15 cellular contexts compared by ENCODE assay signal in genomic region chr16:82181456-82182185, GRCh38. TPM values are rescaled to one million over a fixed set of nuclear protein-coding genes. Genes with fewer than 3 reads are reported as not detected.
DNase-seq lines count a peak whose midpoint lies in the region; ATAC-seq and TF ChIP-seq lines count a peak whose summit lies in the region.
"Had no signal": no experiment of that assay in that cellular context is flagged by ENCODE, and none has a peak within 500 bp of the region (broad histone marks: within the 10 kb centered on the region; RNA-seq: fewer than 3 reads in every experiment).

No MANE protein-coding gene starts in this region.

- no peak for ATAC-seq in activated T-cell treated with anti-CD3 and anti-CD28 coated beads, Interleukin-2, amount 50 U/mL, for 72 hours (replicated peaks in 1 of 2)
- ATAC-seq in stimulated activated memory B cell treated with anti-CD40 and anti-IgM and Interleukin-4, amounts not matched to agents 10 μg/mL and 1 μg/mL and 100 μg/mL, for 72 hours = no peak
- ATAC-seq: activated CD8-positive, alpha-beta memory T cell treated with anti-CD3 and anti-CD28 coated beads, Interleukin-2, amount 10 ng/mL, durations not matched to agents 7 days and 5 days; activated naive CD8-positive, alpha-beta T cell treated with anti-CD3 and anti-CD28 coated beads, Interleukin-2, amount 50 U/mL, for 24 hours had no signal

- no peak for TF ChIP-seq CTCF in GM10248 (IDR thresholded peaks at IDR 0.05; ENCODE audit: control extremely low read depth, extremely low read depth, low read depth, missing control alignments)

- no peak overlapping the region for H3K4me3 Mint-ChIP-seq in activated T-cell treated with anti-CD3 and anti-CD28 coated beads, Interleukin-2, amount 50 U/mL, for 72 hours
- no peak overlapping the region for H3K4me3 Mint-ChIP-seq in activated T-cell treated with anti-CD3 and anti-CD28 coated beads, Interleukin-2, amount 50 U/mL, for 24 hours
- no peak overlapping the region for H3K4me3 Mint-ChIP-seq in immature natural killer cell
- no peak overlapping the region for H3K4me3 Mint-ChIP-seq in stimulated activated memory B cell treated with anti-CD40 and anti-IgM and Interleukin-4, amounts not matched to agents 10 μg/mL and 1 μg/mL and 100 μg/mL, for 72 hours
- H3K4me3 Mint-ChIP-seq: activated CD8-positive, alpha-beta memory T cell treated with anti-CD3 and anti-CD28 coated beads, Interleukin-2, amount 10 ng/mL, durations not matched to agents 7 days and 5 days; activated naive CD8-positive, alpha-beta T cell treated with anti-CD3 and anti-CD28 coated beads, Interleukin-2, amount 50 U/mL, for 24 hours had no signal

- H3K36me3 Mint-ChIP-seq in activated T-cell treated with anti-CD3 and anti-CD28 coated beads, Interleukin-2, amount 50 U/mL, for 72 hours (ENCODE audit: insufficient read depth in 2 of 2) = no peaks in the 10 kb centered on the region
- H3K36me3 Mint-ChIP-seq in activated T-cell treated with anti-CD3 and anti-CD28 coated beads, Interleukin-2, amount 50 U/mL, for 24 hours (ENCODE audit: low read depth) = no peaks in the 10 kb centered on the region
- H3K36me3 Mint-ChIP-seq in immature natural killer cell = no peaks in the 10 kb centered on the region
- H3K36me3 Mint-ChIP-seq in stimulated activated memory B cell treated with anti-CD40 and anti-IgM and Interleukin-4, amounts not matched to agents 10 μg/mL and 1 μg/mL and 100 μg/mL, for 72 hours = no peaks in the 10 kb centered on the region
- H3K36me3 Mint-ChIP-seq: activated CD8-positive, alpha-beta memory T cell treated with anti-CD3 and anti-CD28 coated beads, Interleukin-2, amount 10 ng/mL, durations not matched to agents 7 days and 5 days had no signal

- DNase-seq in activated T-cell treated with anti-CD3 and anti-CD28 coated beads, Interleukin-2, amount 50 U/mL, for 72 hours = no peak
- DNase-seq in activated T-cell treated with anti-CD3 and anti-CD28 coated beads, Interleukin-2, amount 50 U/mL, for 24 hours = no peak
- DNase-seq in NCI-H2029 (lab: John Stamatoyannopoulos, UW) (peak; percentile 40), NCI-H82 (lab: John Stamatoyannopoulos, UW) (peak; percentile 92), immature natural killer cell (no peak), GM10248 (ENCODE audit: extremely low spot score) (no peak)
- DNase-seq in activated naive CD4-positive, alpha-beta T cell treated with anti-CD3 and anti-CD28 coated beads, Interleukin-2, amount 50 U/mL, for 16 hours = no peak
- DNase-seq: ACHN; activated CD4-positive, alpha-beta T cell treated with anti-CD3 and anti-CD28 coated beads for 4 hours; activated CD8-positive, alpha-beta memory T cell treated with anti-CD3 and anti-CD28 coated beads, Interleukin-2, amount 10 ng/mL, durations not matched to agents 7 days and 5 days; activated naive CD8-positive, alpha-beta T cell treated with anti-CD3 and anti-CD28 coated beads, Interleukin-2, amount 50 U/mL, for 24 hours; cortex of kidney; EL; GOT3 had no signal

- no peaks in the 10 kb centered on the region for H3K4me1 Mint-ChIP-seq in activated T-cell treated with anti-CD3 and anti-CD28 coated beads, Interleukin-2, amount 50 U/mL, for 72 hours (ENCODE audit: low read depth)
- no peaks in the 10 kb centered on the region for H3K4me1 Mint-ChIP-seq in activated T-cell treated with anti-CD3 and anti-CD28 coated beads, Interleukin-2, amount 50 U/mL, for 24 hours (ENCODE audit: low read depth)
- no peaks in the 10 kb centered on the region for H3K4me1 Mint-ChIP-seq in immature natural killer cell
- H3K4me1 Mint-ChIP-seq in stimulated activated memory B cell treated with anti-CD40 and anti-IgM and Interleukin-4, amounts not matched to agents 10 μg/mL and 1 μg/mL and 100 μg/mL, for 72 hours = no peaks in the 10 kb centered on the region
- H3K4me1 Mint-ChIP-seq: activated CD8-positive, alpha-beta memory T cell treated with anti-CD3 and anti-CD28 coated beads, Interleukin-2, amount 10 ng/mL, durations not matched to agents 7 days and 5 days; activated naive CD8-positive, alpha-beta T cell treated with anti-CD3 and anti-CD28 coated beads, Interleukin-2, amount 50 U/mL, for 24 hours had no signal

- CTCF ChIA-PET in GM10248 (lab: Yijun Ruan, JAX) = no interaction called here

- H3K9me3 Mint-ChIP-seq in activated T-cell treated with anti-CD3 and anti-CD28 coated beads, Interleukin-2, amount 50 U/mL, for 72 hours = no peaks in the 10 kb centered on the region
- no peaks in the 10 kb centered on the region for H3K9me3 Mint-ChIP-seq in activated T-cell treated with anti-CD3 and anti-CD28 coated beads, Interleukin-2, amount 50 U/mL, for 24 hours
- peaks cover 0 to 2% (median 0%) of the 10 kb centered on the region in 6 donors for H3K9me3 Mint-ChIP-seq in immature natural killer cell
- H3K9me3 Mint-ChIP-seq in stimulated activated memory B cell treated with anti-CD40 and anti-IgM and Interleukin-4, amounts not matched to agents 10 μg/mL and 1 μg/mL and 100 μg/mL, for 72 hours = no peaks in the 10 kb centered on the region
- H3K9me3 Mint-ChIP-seq: activated naive CD8-positive, alpha-beta T cell treated with anti-CD3 and anti-CD28 coated beads, Interleukin-2, amount 50 U/mL, for 24 hours had no signal

- H3K27ac Mint-ChIP-seq in activated T-cell treated with anti-CD3 and anti-CD28 coated beads, Interleukin-2, amount 50 U/mL, for 72 hours = peak overlapping the region; percentile 12
- H3K27ac Mint-ChIP-seq in activated T-cell treated with anti-CD3 and anti-CD28 coated beads, Interleukin-2, amount 50 U/mL, for 24 hours = no peak overlapping the region
- H3K27ac Mint-ChIP-seq in immature natural killer cell = no peak overlapping the region
- H3K27ac Mint-ChIP-seq in stimulated activated memory B cell treated with anti-CD40 and anti-IgM and Interleukin-4, amounts not matched to agents 10 μg/mL and 1 μg/mL and 100 μg/mL, for 72 hours = no peak overlapping the region
- H3K27ac Mint-ChIP-seq: activated CD8-positive, alpha-beta memory T cell treated with anti-CD3 and anti-CD28 coated beads, Interleukin-2, amount 10 ng/mL, durations not matched to agents 7 days and 5 days; activated naive CD8-positive, alpha-beta T cell treated with anti-CD3 and anti-CD28 coated beads, Interleukin-2, amount 50 U/mL, for 24 hours had no signal

- peaks cover 34% of the 10 kb centered on the region for H3K27me3 Mint-ChIP-seq in activated T-cell treated with anti-CD3 and anti-CD28 coated beads, Interleukin-2, amount 50 U/mL, for 72 hours (ENCODE audit: low read depth)
- peaks cover 38% of the 10 kb centered on the region for H3K27me3 Mint-ChIP-seq in activated T-cell treated with anti-CD3 and anti-CD28 coated beads, Interleukin-2, amount 50 U/mL, for 24 hours
- H3K27me3 Mint-ChIP-seq in immature natural killer cell (ENCODE audit: low read depth in 3 of 3) = peaks cover 2 to 9% (median 5%) of the 10 kb centered on the region in 3 donors
- H3K27me3 Mint-ChIP-seq in stimulated activated memory B cell treated with anti-CD40 and anti-IgM and Interleukin-4, amounts not matched to agents 10 μg/mL and 1 μg/mL and 100 μg/mL, for 72 hours = peaks cover 7% of the 10 kb centered on the region

- POLR2A ChIA-PET in GM10248 (lab: Yijun Ruan, JAX) = no interaction called here

RNA-seq across cellular contexts. Expression of gene MPHOSPH6, which starts 11.6 kb away (rescaled TPM):
- 10 to 100 TPM; 27.2 to 31.7 TPM for total RNA-seq in activated T-cell treated with anti-CD3 and anti-CD28 coated beads, Interleukin-2, amount 50 U/mL, for 72 hours
- 10 to 100 TPM; 14.8 to 49.0 (median 16.7) TPM for polyA plus RNA-seq in immature natural killer cell

Comparison
In these comparisons a context has a peak if more than half of its experiments do, and no peak if none do; other contexts are left out.
1. DNase-seq: peak in NCI-H2029 (single experiment) and NCI-H82 (single experiment); none in activated T-cell treated with anti-CD3 and anti-CD28 coated beads, Interleukin-2, amount 50 U/mL, for 72 hours (0 of 2), activated T-cell treated with anti-CD3 and anti-CD28 coated beads, Interleukin-2, amount 50 U/mL, for 24 hours (single experiment), activated naive CD4-positive, alpha-beta T cell treated with anti-CD3 and anti-CD28 coated beads, Interleukin-2, amount 50 U/mL, for 16 hours (single experiment), immature natural killer cell (0 of 3) and GM10248 (single experiment).